In genomic region chr11:129766858-129767604, GRCh38 we compare ENCODE assay signal across 8 cellular contexts. TPM values are rescaled to one million over a fixed set of nuclear protein-coding genes. Genes with fewer than 3 reads are reported as not detected.
DNase-seq lines count a peak whose midpoint lies in the region; ATAC-seq, FAIRE-seq and TF ChIP-seq lines count a peak whose summit lies in the region.

No MANE protein-coding gene starts in this region.

- peak; percentile 12 for DNase-seq in activated T-cell treated with anti-CD3 and anti-CD28 coated beads, Interleukin-2, amount 50 U/mL, for 72 hours
- DNase-seq in activated T-cell treated with anti-CD3 and anti-CD28 coated beads, Interleukin-2, amount 50 U/mL, for 24 hours = no peak
- DNase-seq in kidney (no peak), aorta (no peak), gastrocnemius medialis (no peak)
- DNase-seq in activated T-helper 1 cell treated with anti-CD3 and anti-CD28 coated beads, Interleukin-12 subunit alpha, Interleukin-12 subunit beta, Interleukin-2, Interleukin-4 antibody, amounts not matched to agents 30 ng/mL and 10 ng/mL and 1 ng/mL, durations not matched to agents 14 hours and 24 hours and 36 hours (ENCODE audit: low spot score) = no peak

- H3K36me3 Mint-ChIP-seq in activated T-cell treated with anti-CD3 and anti-CD28 coated beads, Interleukin-2, amount 50 U/mL, for 72 hours (ENCODE audit: insufficient read depth in 2 of 2) = peaks cover 0 to 2% of the 10 kb centered on the region in 2 donors
- no peaks in the 10 kb centered on the region for H3K36me3 Mint-ChIP-seq in activated T-cell treated with anti-CD3 and anti-CD28 coated beads, Interleukin-2, amount 50 U/mL, for 24 hours (ENCODE audit: low read depth)
- H3K36me3 Mint-ChIP-seq in activated T-helper 1 cell treated with anti-CD3 and anti-CD28 coated beads, Interleukin-12 subunit alpha, Interleukin-12 subunit beta, Interleukin-2, Interleukin-4 antibody, amounts not matched to agents 30 ng/mL and 10 ng/mL and 1 ng/mL, durations not matched to agents 14 hours and 24 hours and 36 hours (ENCODE audit: low read depth) = no peaks in the 10 kb centered on the region

- H3K36me3 ChIP-seq in kidney (ENCODE audit: control insufficient read depth in 1 of 2, insufficient read depth in 2 of 2, low read length in 2 of 2) (no peaks in the 10 kb centered on the region), aorta (ENCODE audit: control insufficient read depth in 1 of 2, insufficient read depth in 2 of 2, low read length in 1 of 2) (no peaks in the 10 kb centered on the region), gastrocnemius medialis (no peaks in the 10 kb centered on the region)

- H3K27ac Mint-ChIP-seq in activated T-cell treated with anti-CD3 and anti-CD28 coated beads, Interleukin-2, amount 50 U/mL, for 72 hours = no peak overlapping the region
- H3K27ac Mint-ChIP-seq in activated T-cell treated with anti-CD3 and anti-CD28 coated beads, Interleukin-2, amount 50 U/mL, for 24 hours = no peak overlapping the region
- H3K27ac Mint-ChIP-seq in activated T-helper 1 cell treated with anti-CD3 and anti-CD28 coated beads, Interleukin-12 subunit alpha, Interleukin-12 subunit beta, Interleukin-2, Interleukin-4 antibody, amounts not matched to agents 30 ng/mL and 10 ng/mL and 1 ng/mL, durations not matched to agents 14 hours and 24 hours and 36 hours = no peak overlapping the region

- H3K27me3 ChIP-seq in aorta (ENCODE audit: control insufficient read depth in 1 of 2, insufficient read depth in 2 of 2, low read length in 1 of 2) (no peaks in the 10 kb centered on the region), gastrocnemius medialis (no peaks in the 10 kb centered on the region)

- H3K9me3 Mint-ChIP-seq in activated T-cell treated with anti-CD3 and anti-CD28 coated beads, Interleukin-2, amount 50 U/mL, for 72 hours = peaks cover 0 to 7% of the 10 kb centered on the region in 2 donors
- peaks cover 9% of the 10 kb centered on the region for H3K9me3 Mint-ChIP-seq in activated T-cell treated with anti-CD3 and anti-CD28 coated beads, Interleukin-2, amount 50 U/mL, for 24 hours
- peaks cover 3% of the 10 kb centered on the region for H3K9me3 Mint-ChIP-seq in activated T-helper 1 cell treated with anti-CD3 and anti-CD28 coated beads, Interleukin-12 subunit alpha, Interleukin-12 subunit beta, Interleukin-2, Interleukin-4 antibody, amounts not matched to agents 30 ng/mL and 10 ng/mL and 1 ng/mL, durations not matched to agents 14 hours and 24 hours and 36 hours

- ATAC-seq in activated T-cell treated with anti-CD3 and anti-CD28 coated beads, Interleukin-2, amount 50 U/mL, for 72 hours (replicated peaks in 1 of 2) = no peak
- ATAC-seq in aorta (ENCODE audit: low FRiP score) = no peak
- no peak for ATAC-seq in gastrocnemius medialis

- TF ChIP-seq CTCF in LNCAP (IDR thresholded peaks at IDR 0.05) = peak; percentile 53
- TF ChIP-seq CTCF in WI38 (IDR thresholded peaks at IDR 0.05; ENCODE audit: low read depth, low read length) = peak; percentile 50
- TF ChIP-seq CTCF in kidney (IDR thresholded peaks at IDR 0.05; ENCODE audit: borderline replicate concordance, extremely low read depth, insufficient read depth) = peak; percentile 50
- TF ChIP-seq CTCF in gastrocnemius medialis (IDR thresholded peaks at IDR 0.05 in 4 of 5, conservative IDR thresholded peaks at IDR 0.05 in 1 of 5) = no peak

- WGBS in aorta, 2 donors = 19% methylated on average over 8 of the region's 8 CpGs

- H3K27me3 Mint-ChIP-seq in activated T-cell treated with anti-CD3 and anti-CD28 coated beads, Interleukin-2, amount 50 U/mL, for 72 hours (ENCODE audit: low read depth) = no peaks in the 10 kb centered on the region
- H3K27me3 Mint-ChIP-seq in activated T-cell treated with anti-CD3 and anti-CD28 coated beads, Interleukin-2, amount 50 U/mL, for 24 hours = no peaks in the 10 kb centered on the region
- H3K27me3 Mint-ChIP-seq in activated T-helper 1 cell treated with anti-CD3 and anti-CD28 coated beads, Interleukin-12 subunit alpha, Interleukin-12 subunit beta, Interleukin-2, Interleukin-4 antibody, amounts not matched to agents 30 ng/mL and 10 ng/mL and 1 ng/mL, durations not matched to agents 14 hours and 24 hours and 36 hours (ENCODE audit: insufficient read depth) = peaks cover 7% of the 10 kb centered on the region

- H3K4me3 Mint-ChIP-seq in activated T-cell treated with anti-CD3 and anti-CD28 coated beads, Interleukin-2, amount 50 U/mL, for 72 hours = no peak overlapping the region
- no peak overlapping the region for H3K4me3 Mint-ChIP-seq in activated T-cell treated with anti-CD3 and anti-CD28 coated beads, Interleukin-2, amount 50 U/mL, for 24 hours
- H3K4me3 Mint-ChIP-seq in activated T-helper 1 cell treated with anti-CD3 and anti-CD28 coated beads, Interleukin-12 subunit alpha, Interleukin-12 subunit beta, Interleukin-2, Interleukin-4 antibody, amounts not matched to agents 30 ng/mL and 10 ng/mL and 1 ng/mL, durations not matched to agents 14 hours and 24 hours and 36 hours = no peak overlapping the region

- in situ Hi-C loops in gastrocnemius medialis (cut with MboI; ENCODE audit: low sequenced_read_pairs in 4 of 4) = loop anchor here in 1 of 4 donors (25.0 kb wide), 1 partner anchor 655 kb away; no protein-coding TSS in a partner anchor

- no peak for TF ChIP-seq POLR2A in gastrocnemius medialis (IDR thresholded peaks at IDR 0.05)

- no peak overlapping the region for H3K9ac ChIP-seq in kidney (ENCODE audit: low read length in 2 of 2)

- intact Hi-C loops in kidney (cut with DNase I) (no loop called here), aorta (cut with DNase I) (no loop called here), gastrocnemius medialis (cut with DNase I; ENCODE audit: low total_unique reads) (no loop called here)
- intact Hi-C loops in activated T-helper 1 cell treated with anti-CD3 and anti-CD28 coated beads, Interleukin-12 subunit alpha, Interleukin-12 subunit beta, Interleukin-2, Interleukin-4 antibody, amounts not matched to agents 30 ng/mL and 10 ng/mL and 1 ng/mL, durations not matched to agents 14 hours and 24 hours and 36 hours (cut with micrococcal nuclease) = loop anchor here (5.0 kb wide), 1 partner anchor 365 kb away; no protein-coding TSS in a partner anchor

- H3K27ac ChIP-seq in kidney (ENCODE audit: low read depth in 2 of 2, low read length in 2 of 2) (no peak overlapping the region), aorta (ENCODE audit: low read depth in 1 of 2, low read length in 2 of 2) (no peak overlapping the region), gastrocnemius medialis (no peak overlapping the region)

- H3K4me1 Mint-ChIP-seq in activated T-cell treated with anti-CD3 and anti-CD28 coated beads, Interleukin-2, amount 50 U/mL, for 72 hours (ENCODE audit: low read depth) = peaks cover 4% of the 10 kb centered on the region
- H3K4me1 Mint-ChIP-seq in activated T-cell treated with anti-CD3 and anti-CD28 coated beads, Interleukin-2, amount 50 U/mL, for 24 hours (ENCODE audit: low read depth) = peaks cover 1% of the 10 kb centered on the region
- no peaks in the 10 kb centered on the region for H3K4me1 Mint-ChIP-seq in activated T-helper 1 cell treated with anti-CD3 and anti-CD28 coated beads, Interleukin-12 subunit alpha, Interleukin-12 subunit beta, Interleukin-2, Interleukin-4 antibody, amounts not matched to agents 30 ng/mL and 10 ng/mL and 1 ng/mL, durations not matched to agents 14 hours and 24 hours and 36 hours (ENCODE audit: low read depth)

- H3K9me3 ChIP-seq in kidney (ENCODE audit: control insufficient read depth in 1 of 2, low read length in 2 of 2) (no peaks in the 10 kb centered on the region), aorta (ENCODE audit: control insufficient read depth, low read length) (peaks cover 9% of the 10 kb centered on the region), gastrocnemius medialis (no peaks in the 10 kb centered on the region)

- no peak for FAIRE-seq in kidney (lab: Jason Lieb, UNC)

- H3K4me3 ChIP-seq in WI38 (ENCODE audit: low read depth, low read length) (no peak overlapping the region), kidney (ENCODE audit: low read length in 2 of 2) (no peak overlapping the region), aorta (ENCODE audit: low read length in 2 of 2) (no peak overlapping the region), gastrocnemius medialis (no peak overlapping the region)

- peaks cover 2 to 3% of the 10 kb centered on the region in 2 donors for H3K4me1 ChIP-seq in kidney (ENCODE audit: control insufficient read depth in 1 of 2, insufficient read depth in 1 of 2, low read depth in 1 of 2, low read length in 2 of 2)
- H3K4me1 ChIP-seq in aorta (ENCODE audit: control insufficient read depth in 1 of 2, insufficient read depth in 2 of 2, low read length in 2 of 2) = no peaks in the 10 kb centered on the region
- H3K4me1 ChIP-seq in gastrocnemius medialis = no peaks in the 10 kb centered on the region

RNA-seq across cellular contexts. Expression of gene TMEM45B, which starts 48.6 kb away (rescaled TPM):
- 1 to 10 TPM; 2.5 to 3.3 TPM for total RNA-seq in activated T-cell treated with anti-CD3 and anti-CD28 coated beads, Interleukin-2, amount 50 U/mL, for 72 hours
- total RNA-seq in kidney (17.7 TPM), aorta (under 1 TPM; 0.19 to 0.72 TPM), gastrocnemius medialis (1 to 10 TPM in 1 of 4 donors, not detected in 3; 1.0 TPM)
- polyA plus RNA-seq in kidney (ENCODE audit: insufficient read depth, low read depth, low replicate concordance) (37.5 TPM), aorta (10 to 100 TPM in 1 of 2 donors, not detected in 1; 10.0 TPM)
- 0.24 and 0.26 TPM in 2 replicates for total RNA-seq in activated T-helper 1 cell treated with anti-CD3 and anti-CD28 coated beads, Interleukin-12 subunit alpha, Interleukin-12 subunit beta, Interleukin-2, Interleukin-4 antibody, amounts not matched to agents 30 ng/mL and 10 ng/mL and 1 ng/mL, durations not matched to agents 14 hours and 24 hours and 36 hours

Comparison
In these comparisons a context has a peak if more than half of its experiments do, and no peak if none do; other contexts are left out.
1. DNase-seq: peak in activated T-cell treated with anti-CD3 and anti-CD28 coated beads, Interleukin-2, amount 50 U/mL, for 72 hours (2 of 2); none in activated T-cell treated with anti-CD3 and anti-CD28 coated beads, Interleukin-2, amount 50 U/mL, for 24 hours (single experiment), kidney (single experiment), activated T-helper 1 cell treated with anti-CD3 and anti-CD28 coated beads, Interleukin-12 subunit alpha, Interleukin-12 subunit beta, Interleukin-2, Interleukin-4 antibody, amounts not matched to agents 30 ng/mL and 10 ng/mL and 1 ng/mL, durations not matched to agents 14 hours and 24 hours and 36 hours (single experiment), aorta (0 of 2) and gastrocnemius medialis (0 of 2).
2. CTCF ChIP-seq: peak in LNCAP (single experiment), WI38 (single experiment) and kidney (single experiment); none in gastrocnemius medialis (0 of 5).